ENCODE assay signal across 2 cellular contexts in genomic region chr18:13726972-13727331, GRCh38.
TF ChIP-seq lines count a peak whose summit lies in the region.

No MANE protein-coding gene starts in this region.

TF ChIP-seq in WTC11, 78 proteins besides CTCF, POLR2A, EP300 and RAD21 (continued from another document):
- TF ChIP-seq E2F5 (CRISPR knock-in tag; IDR thresholded peaks at IDR 0.05): no peak
- TF ChIP-seq CREM (CRISPR knock-in tag; IDR thresholded peaks at IDR 0.05): no peak
- TF ChIP-seq ZBTB43 (CRISPR knock-in tag; IDR thresholded peaks at IDR 0.05): no peak; the same call in 1 of the 2 replicates
- TF ChIP-seq ZMAT4 (CRISPR knock-in tag; IDR thresholded peaks at IDR 0.05): no peak
- TF ChIP-seq E2F1 (CRISPR knock-in tag; IDR thresholded peaks at IDR 0.05): no peak
- TF ChIP-seq GTF2I (CRISPR knock-in tag; conservative IDR thresholded peaks at IDR 0.05): no peak
- no peak for TF ChIP-seq CREB1 (CRISPR knock-in tag; IDR thresholded peaks at IDR 0.05)
- TF ChIP-seq, protein P1, sequence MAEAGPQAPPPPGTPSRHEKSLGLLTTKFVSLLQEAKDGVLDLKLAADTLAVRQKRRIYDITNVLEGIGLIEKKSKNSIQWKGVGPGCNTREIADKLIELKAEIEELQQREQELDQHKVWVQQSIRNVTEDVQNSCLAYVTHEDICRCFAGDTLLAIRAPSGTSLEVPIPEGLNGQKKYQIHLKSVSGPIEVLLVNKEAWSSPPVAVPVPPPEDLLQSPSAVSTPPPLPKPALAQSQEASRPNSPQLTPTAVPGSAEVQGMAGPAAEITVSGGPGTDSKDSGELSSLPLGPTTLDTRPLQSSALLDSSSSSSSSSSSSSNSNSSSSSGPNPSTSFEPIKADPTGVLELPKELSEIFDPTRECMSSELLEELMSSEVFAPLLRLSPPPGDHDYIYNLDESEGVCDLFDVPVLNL (CRISPR knock-in tag; IDR thresholded peaks at IDR 0.05; ENCODE audit: borderline replicate concordance, low read depth): no peak
- no peak for TF ChIP-seq FOXJ3 (CRISPR knock-in tag; IDR thresholded peaks at IDR 0.05; ENCODE audit: borderline replicate concordance)
- TF ChIP-seq GABPB1 (CRISPR knock-in tag; IDR thresholded peaks at IDR 0.05): no peak
- TF ChIP-seq, protein P2, sequence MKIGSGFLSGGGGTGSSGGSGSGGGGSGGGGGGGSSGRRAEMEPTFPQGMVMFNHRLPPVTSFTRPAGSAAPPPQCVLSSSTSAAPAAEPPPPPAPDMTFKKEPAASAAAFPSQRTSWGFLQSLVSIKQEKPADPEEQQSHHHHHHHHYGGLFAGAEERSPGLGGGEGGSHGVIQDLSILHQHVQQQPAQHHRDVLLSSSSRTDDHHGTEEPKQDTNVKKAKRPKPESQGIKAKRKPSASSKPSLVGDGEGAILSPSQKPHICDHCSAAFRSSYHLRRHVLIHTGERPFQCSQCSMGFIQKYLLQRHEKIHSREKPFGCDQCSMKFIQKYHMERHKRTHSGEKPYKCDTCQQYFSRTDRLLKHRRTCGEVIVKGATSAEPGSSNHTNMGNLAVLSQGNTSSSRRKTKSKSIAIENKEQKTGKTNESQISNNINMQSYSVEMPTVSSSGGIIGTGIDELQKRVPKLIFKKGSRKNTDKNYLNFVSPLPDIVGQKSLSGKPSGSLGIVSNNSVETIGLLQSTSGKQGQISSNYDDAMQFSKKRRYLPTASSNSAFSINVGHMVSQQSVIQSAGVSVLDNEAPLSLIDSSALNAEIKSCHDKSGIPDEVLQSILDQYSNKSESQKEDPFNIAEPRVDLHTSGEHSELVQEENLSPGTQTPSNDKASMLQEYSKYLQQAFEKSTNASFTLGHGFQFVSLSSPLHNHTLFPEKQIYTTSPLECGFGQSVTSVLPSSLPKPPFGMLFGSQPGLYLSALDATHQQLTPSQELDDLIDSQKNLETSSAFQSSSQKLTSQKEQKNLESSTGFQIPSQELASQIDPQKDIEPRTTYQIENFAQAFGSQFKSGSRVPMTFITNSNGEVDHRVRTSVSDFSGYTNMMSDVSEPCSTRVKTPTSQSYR (CRISPR knock-in tag; IDR thresholded peaks at IDR 0.05): no peak

TF ChIP-seq in endothelial cell of umbilical vein, 7 proteins besides CTCF, POLR2A, EP300 and RAD21 (continued from another document):
- TF ChIP-seq FOS (IDR thresholded peaks at IDR 0.05; ENCODE audit: borderline replicate concordance, insufficient read depth, low read length): no peak
- no peak for TF ChIP-seq GATA2 (IDR thresholded peaks at IDR 0.05; ENCODE audit: insufficient read depth, insufficient read length, low read depth, low read length)
- TF ChIP-seq EZH2 (IDR thresholded peaks at IDR 0.05; ENCODE audit: borderline replicate concordance, low read depth, low read length, severe bottlenecking): no peak
- TF ChIP-seq MYC (IDR thresholded peaks at IDR 0.05; ENCODE audit: low read depth, low read length): no peak
- no peak for TF ChIP-seq JUN (IDR thresholded peaks at IDR 0.05; ENCODE audit: borderline replicate concordance, insufficient read depth, insufficient read length, low read depth)
- no peak for TF ChIP-seq POLR2AphosphoS5 (IDR thresholded peaks at IDR 0.05; ENCODE audit: insufficient read depth, low read depth, low read length)
